ENCODE assay signal across 19 cellular contexts in the genomic region with DNA sequence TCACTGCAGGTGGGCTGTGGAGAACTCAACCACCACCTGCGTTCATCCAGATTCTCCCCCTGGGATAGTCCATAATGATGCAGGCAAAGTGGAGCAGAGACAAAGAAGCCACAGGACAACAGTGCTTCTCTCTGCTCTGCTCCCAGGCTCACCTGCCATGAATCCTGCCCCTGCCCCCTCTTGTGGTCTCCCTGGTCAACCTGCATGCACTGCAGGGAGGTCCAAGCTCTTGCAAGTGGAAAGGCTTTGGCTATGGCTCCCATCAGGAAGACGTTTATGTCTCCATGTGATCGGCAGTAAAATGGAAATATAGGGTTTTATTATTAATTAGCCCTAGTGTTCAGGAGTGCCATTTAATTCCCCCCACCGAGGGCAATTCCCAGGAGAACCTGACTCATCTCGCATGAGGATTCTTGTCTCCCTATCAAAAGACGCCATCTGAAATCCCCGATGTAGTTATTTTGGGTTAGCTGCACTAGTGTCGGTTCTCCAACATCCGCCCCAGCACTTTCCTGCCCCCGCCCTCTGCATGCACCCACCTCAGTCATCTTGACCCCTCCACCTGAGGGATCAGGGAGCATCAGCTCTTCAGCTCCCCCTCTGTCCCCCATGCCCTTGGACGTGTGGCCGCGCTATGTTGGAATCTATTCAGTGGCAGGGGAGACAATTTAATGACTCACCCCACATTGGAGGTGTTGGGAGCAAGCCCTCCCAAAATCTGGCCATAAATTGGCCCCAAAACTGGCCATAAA.
DNase-seq lines count a peak whose midpoint lies in the region; ATAC-seq and TF ChIP-seq lines count a peak whose summit lies in the region.
"Had no signal": no experiment of that assay in that cellular context is flagged by ENCODE, and none has a peak within 500 bp of the region (broad histone marks: within the 10 kb centered on the region; RNA-seq: fewer than 3 reads in every experiment).

No MANE protein-coding gene starts in this region.

- POLR2A ChIA-PET in PC-9 (lab: Charles Lee; ENCODE audit: unreplicated experiment) = no interaction called here

- no peak overlapping the region for H3K9ac ChIP-seq in BLaER1
- no peak overlapping the region for H3K9ac ChIP-seq in BLaER1 treated with 17β-estradiol and CSF1 and Interleukin-3, amounts not matched to agents 10 nM and 100 nM

- H3K36me3 ChIP-seq in BLaER1 (no peaks in the 10 kb centered on the region), PC-9 (ENCODE audit: low read depth) (no peaks in the 10 kb centered on the region)
- H3K36me3 ChIP-seq in BLaER1 treated with 17β-estradiol and CSF1 and Interleukin-3, amounts not matched to agents 10 nM and 100 nM = no peaks in the 10 kb centered on the region
- H3K36me3 ChIP-seq: BE2C had no signal

- H3K27me3 Mint-ChIP-seq in osteocyte (ENCODE audit: unreplicated experiment) = peaks cover 63% of the 10 kb centered on the region

- H3K4me1 ChIP-seq in BLaER1 = peaks cover 27% of the 10 kb centered on the region
- peaks cover 10 to 24% (median 15%) of the 10 kb centered on the region in 10 experiments for H3K4me1 ChIP-seq in BLaER1 treated with 17β-estradiol and CSF1 and Interleukin-3, amounts not matched to agents 10 nM and 100 nM
- H3K4me1 ChIP-seq in PC-9 (replicated peaks; ENCODE audit: insufficient read depth) = no peaks in the 10 kb centered on the region
- H3K4me1 ChIP-seq: BE2C had no signal

- no peak overlapping the region for H3K27ac Mint-ChIP-seq in osteocyte (ENCODE audit: unreplicated experiment)
- H3K27ac Mint-ChIP-seq: CD4-positive, alpha-beta memory T cell; GM23338; HFFc6 had no signal

- peaks cover 36% of the 10 kb centered on the region for H3K27me3 ChIP-seq in BLaER1
- peaks cover 20 to 34% (median 27%) of the 10 kb centered on the region in 11 experiments for H3K27me3 ChIP-seq in BLaER1 treated with 17β-estradiol and CSF1 and Interleukin-3, amounts not matched to agents 10 nM and 100 nM
- H3K27me3 ChIP-seq in PC-9 (ENCODE audit: insufficient read depth, low read depth) = peaks cover 80% of the 10 kb centered on the region
- H3K27me3 ChIP-seq: BE2C had no signal

- CTCF ChIA-PET in PC-9 (lab: Charles Lee) = no interaction called here

- no peaks in the 10 kb centered on the region for H3K79me2 ChIP-seq in PC-9 (ENCODE audit: low read depth)

- intact Hi-C loops in posterior vena cava (cut with DNase I) (no loop called here), PC-9 (cut with micrococcal nuclease; ENCODE audit: unreplicated experiment) (no loop called here)

- BruUV-seq in PC-9 (replicated peaks; lab: Mats Ljungman, UMichigan) = no TSS peak

- H2AFZ ChIP-seq in PC-9 = no peak overlapping the region
- H2AFZ ChIP-seq: GM23338 had no signal

- no peaks in the 10 kb centered on the region for H3K9me2 ChIP-seq in PC-9 (ENCODE audit: insufficient read depth)

- no peaks in the 10 kb centered on the region for H3K36me3 Mint-ChIP-seq in osteocyte (ENCODE audit: unreplicated experiment)
- H3K36me3 Mint-ChIP-seq: CD4-positive, alpha-beta memory T cell had no signal

- H3K9me3 ChIP-seq in BLaER1 (no peaks in the 10 kb centered on the region), PC-9 (ENCODE audit: insufficient read depth, low read depth) (no peaks in the 10 kb centered on the region)
- H3K9me3 ChIP-seq in BLaER1 treated with 17β-estradiol and CSF1 and Interleukin-3, amounts not matched to agents 10 nM and 100 nM (replicated peaks in 1 of 11) = no peaks in the 10 kb centered on the region; a peak in 1 of 22 replicates
- H3K9me3 ChIP-seq: BE2C had no signal

- H3K27ac ChIP-seq in BLaER1 (no peak overlapping the region), PC-9 (no peak overlapping the region)
- no peak overlapping the region for H3K27ac ChIP-seq in BLaER1 treated with 17β-estradiol and CSF1 and Interleukin-3, amounts not matched to agents 10 nM and 100 nM

- DNase-seq in NCI-H345 treated with DMSO at 0.1 percent for 48 hours (lab: John Stamatoyannopoulos, UW; ENCODE audit: unreplicated experiment) (peak; percentile 9), osteocyte (ENCODE audit: extremely low spot score, unreplicated experiment) (peak; percentile 68), posterior vena cava (ENCODE audit: low spot score) (no peak), PC-9 (no peak)
- DNase-seq: ACHN; BE2C; Calu3; CD4-positive, alpha-beta memory T cell; DND-41; EL; HFFc6; IMR-90 had no signal

- H3K4me2 ChIP-seq in BLaER1 (peak overlapping the region; percentile 26), PC-9 (no peak overlapping the region)
- H3K4me2 ChIP-seq in BLaER1 treated with 17β-estradiol and CSF1 and Interleukin-3, amounts not matched to agents 10 nM and 100 nM = peak overlapping the region in 8 of 11 experiments; percentile 11 to 49 (median 22); a peak in 11 of 22 replicates
- H3K4me2 ChIP-seq: GM23338 had no signal

- no peaks in the 10 kb centered on the region for H4K20me1 ChIP-seq in BLaER1
- no peaks in the 10 kb centered on the region for H4K20me1 ChIP-seq in BLaER1 treated with 17β-estradiol and CSF1 and Interleukin-3, amounts not matched to agents 10 nM and 100 nM
- no peaks in the 10 kb centered on the region for H4K20me1 ChIP-seq in PC-9 (ENCODE audit: insufficient read depth)

- no peaks in the 10 kb centered on the region for H3F3A ChIP-seq in PC-9 (ENCODE audit: insufficient read depth, low read depth)

- TF ChIP-seq CTCF in osteocyte (IDR thresholded peaks at IDR 0.05) (no peak), PC-9 (conservative IDR thresholded peaks at IDR 0.05) (no peak)

- H3K4me3 ChIP-seq in BLaER1 (no peak overlapping the region), PC-9 (no peak overlapping the region)
- no peak overlapping the region for H3K4me3 ChIP-seq in BLaER1 treated with 17β-estradiol and CSF1 and Interleukin-3, amounts not matched to agents 10 nM and 100 nM
- H3K4me3 ChIP-seq: GM12878, GM23338, K562 had no signal

- no peak overlapping the region for H3K4me3 Mint-ChIP-seq in osteocyte (ENCODE audit: unreplicated experiment)
- H3K4me3 Mint-ChIP-seq: GM23338, HFFc6 had no signal

- ATAC-seq in HG03520 (IDR thresholded peaks at IDR 0.05; ENCODE audit: unreplicated experiment) = no peak
- ATAC-seq: GM12878, GM23338, HCT116, K562 had no signal

- peaks cover 13% of the 10 kb centered on the region for H3K4me1 Mint-ChIP-seq in osteocyte (ENCODE audit: unreplicated experiment)

- H3K9me3 Mint-ChIP-seq in osteocyte (ENCODE audit: unreplicated experiment) = no peaks in the 10 kb centered on the region
- H3K9me3 Mint-ChIP-seq: CD4-positive, alpha-beta memory T cell; HFFc6 had no signal

Comparison
In these comparisons a context has a peak if more than half of its experiments do, and no peak if none do; other contexts are left out.
1. DNase-seq: peak in NCI-H345 treated with DMSO at 0.1 percent for 48 hours (single experiment) and osteocyte (single experiment); none in posterior vena cava (single experiment) and PC-9 (0 of 2).